ENCODE assay signal across 16 cellular contexts in genomic region chr10:77504196-77504869, GRCh38.
DNase-seq lines count a peak whose midpoint lies in the region; ATAC-seq, FAIRE-seq and TF ChIP-seq lines count a peak whose summit lies in the region.
"Had no signal": no experiment of that assay in that cellular context is flagged by ENCODE, and none has a peak within 500 bp of the region (broad histone marks: within the 10 kb centered on the region; RNA-seq: fewer than 3 reads in every experiment).

No MANE protein-coding gene starts in this region.

- TF ChIP-seq RAD21 in A549 (conservative IDR thresholded peaks at IDR 0.05 in 1 of 2, IDR thresholded peaks at IDR 0.05 in 1 of 2) (no peak), K562 (CRISPR knock-in tag; conservative IDR thresholded peaks at IDR 0.05 in 1 of 2, IDR thresholded peaks at IDR 0.05 in 1 of 2) (no peak)

- peaks cover 4 to 15% of the 10 kb centered on the region in 2 experiments; a peak in 3 of 5 replicates for H3K27me3 ChIP-seq in K562 (ENCODE audit: control insufficient read depth in 2 of 2, insufficient read depth in 2 of 2, low read length in 2 of 2)
- H3K27me3 ChIP-seq: testis had no signal

- H3K4me1 ChIP-seq in A549 = peaks cover 65% of the 10 kb centered on the region
- H3K4me1 ChIP-seq in K562 (replicated peaks in 1 of 2; ENCODE audit: control insufficient read depth in 2 of 2, insufficient read depth in 2 of 2, low read length in 2 of 2) = no peaks in the 10 kb centered on the region
- H3K4me1 ChIP-seq: testis had no signal

- WGBS in A549 (ENCODE audit: missing lambda C conversion rate) = 95% methylated on average over 2 of the region's 2 CpGs
- 0% methylated on average over 2 of the region's 2 CpGs for WGBS in K562 (ENCODE audit: insufficient coverage, low coverage, missing lambda C conversion rate)

- no peak for ATAC-seq in A549
- ATAC-seq in K562 = no peak
- ATAC-seq in GM19463 (IDR thresholded peaks at IDR 0.05; ENCODE audit: unreplicated experiment) = no peak
- ATAC-seq: natural killer cell treated with Interleukin-12 subunit alpha and Interleukin-12 subunit beta and Interleukin-15 and Interleukin-18, amount 100 ng/mL, for 72 hours; Right ventricle myocardium inferior had no signal

- no peak overlapping the region for H2AFZ ChIP-seq in K562 (ENCODE audit: low read depth, low read length)

- no peak overlapping the region for H3K4me3 ChIP-seq in A549
- H3K4me3 ChIP-seq in K562 = no peak overlapping the region
- H3K4me3 ChIP-seq in foreskin fibroblast (ENCODE audit: low read depth in 1 of 2, low read length in 2 of 2) = no peak overlapping the region
- H3K4me3 ChIP-seq: lower lobe of right lung, testis had no signal

- FAIRE-seq in A549 (lab: Jason Lieb, UNC) (no peak), K562 (lab: Jason Lieb, UNC) (no peak)
- FAIRE-seq: colon had no signal

- TF ChIP-seq CTCF in A549 (IDR thresholded peaks at IDR 0.05) (no peak), K562 (IDR thresholded peaks at IDR 0.05 in 2 of 3, conservative IDR thresholded peaks at IDR 0.05 in 1 of 3; ENCODE audit: insufficient read depth in 2 of 3, low read depth in 1 of 3, low read length in 3 of 3) (no peak), foreskin fibroblast (IDR thresholded peaks at IDR 0.05; ENCODE audit: low read depth, low read length) (no peak)

- intact Hi-C loops in K562 (cut with micrococcal nuclease) = no loop called here

- peak overlapping the region; percentile 57 for H3K4me2 ChIP-seq in A549
- H3K4me2 ChIP-seq in K562 (ENCODE audit: insufficient read depth, low read length) = no peak overlapping the region

- H3K36me3 ChIP-seq in K562 (ENCODE audit: control insufficient read depth, insufficient read depth, low read length) = no peaks in the 10 kb centered on the region
- H3K36me3 ChIP-seq: lower lobe of right lung had no signal

- in situ Hi-C loops in K562 (cut with MboI) (no loop called here), G401 (cut with HindIII; ENCODE audit: low sequenced_read_pairs) (no loop called here)

- POLR2A ChIA-PET in A549 (lab: Yijun Ruan, JAX) = interaction anchor here (1.0 kb wide), 1 partner anchor 133 kb away, joined by 3 read pairs; the partner anchor contains the start of gene KCNMA1
- POLR2A ChIA-PET in K562 (lab: Yijun Ruan, JAX) = interaction anchor here (1.5 kb wide), 1 partner anchor 9 kb away, joined by 5 read pairs; no protein-coding TSS in a partner anchor

- H3K9ac ChIP-seq in K562 (ENCODE audit: insufficient read depth in 1 of 2, low read depth in 2 of 2, low read length in 2 of 2) = no peak overlapping the region

- CTCF ChIA-PET in A549 (lab: Yijun Ruan, JAX) = interaction anchor here (0.6 to 3.8 kb wide), 20 partner anchors 9 to 338 kb away, joined by 3 to 32 read pairs (median 3); no protein-coding TSS in a partner anchor
- CTCF ChIA-PET in K562 (lab: Yijun Ruan, JAX; ENCODE audit: low intra/inter-chr PET ratio) = interaction anchor here (0.7 kb wide), 1 partner anchor 137 kb away, joined by 3 read pairs; no protein-coding TSS in a partner anchor

- TF ChIP-seq EP300 in A549 (IDR thresholded peaks at IDR 0.05) (no peak), K562 (IDR thresholded peaks at IDR 0.05; ENCODE audit: low read length) (no peak)

- TF ChIP-seq POLR2A in A549 (IDR thresholded peaks at IDR 0.05; ENCODE audit: low read length) = no peak
- no peak for TF ChIP-seq POLR2A in K562 (conservative IDR thresholded peaks at IDR 0.05)

- H3K9me1 ChIP-seq in K562 (ENCODE audit: control insufficient read depth, insufficient read depth, low read length) = no peaks in the 10 kb centered on the region

- no peaks in the 10 kb centered on the region for H3K9me3 ChIP-seq in A549
- no peaks in the 10 kb centered on the region for H3K9me3 ChIP-seq in K562 (replicated peaks; ENCODE audit: control insufficient read depth, insufficient read depth, low read depth, low read length)
- H3K9me3 ChIP-seq: lower lobe of right lung, testis had no signal

- H3K27ac ChIP-seq in A549 (peak overlapping the region; percentile 69 to 84), K562 (ENCODE audit: extremely low read depth, low read depth, low read length) (no peak overlapping the region)
- H3K27ac ChIP-seq: lower lobe of right lung, testis had no signal

- H4K20me1 ChIP-seq in K562 (replicated peaks; ENCODE audit: control insufficient read depth, insufficient read depth, low read length) = no peaks in the 10 kb centered on the region

- DNase-seq in A549 (ENCODE audit: low read depth in 1 of 2, low spot score in 1 of 2) (no peak), HK-2 (ENCODE audit: unreplicated experiment) (peak; percentile 35), K562 (ENCODE audit: extremely low read depth in 1 of 4, low spot score in 3 of 4) (no peak), foreskin fibroblast (peak; percentile 48 to 80), G401 (ENCODE audit: low spot score) (no peak), NCI-H2196 treated with DMSO at 0.1 percent for 48 hours (lab: John Stamatoyannopoulos, UW; ENCODE audit: unreplicated experiment) (no peak)
- DNase-seq in activated T-cell treated with anti-CD3 and anti-CD28 coated beads, Interleukin-2, amount 50 U/mL, for 48 hours = no peak
- DNase-seq: activated naive CD8-positive, alpha-beta T cell treated with anti-CD3 and anti-CD28 coated beads, Interleukin-2, amount 10 ng/mL, durations not matched to agents 7 days and 5 days; erythroblast; lower lobe of right lung; NCI-H1930; testis had no signal

- no peaks in the 10 kb centered on the region for H3K79me2 ChIP-seq in K562 (ENCODE audit: control insufficient read depth, insufficient read depth, low read length)

- no TSS peak for BruUV-seq in K562 (replicated peaks; lab: Mats Ljungman, UMichigan)

TF ChIP-seq in A549, 52 proteins besides CTCF, POLR2A, EP300 and RAD21:
- TF ChIP-seq TFCP2L1 (CRISPR knock-in tag; IDR thresholded peaks at IDR 0.05) (no peak), JUNB (IDR thresholded peaks at IDR 0.05) (peak; percentile 22; the same call in 1 of the 2 replicates), NPAS2 (CRISPR knock-in tag; IDR thresholded peaks at IDR 0.05; ENCODE audit: borderline replicate concordance) (no peak), CEBPB (IDR thresholded peaks at IDR 0.05) (peak; percentile 58 to 70), CHD2 (IDR thresholded peaks at IDR 0.05; ENCODE audit: low read length, partially characterized antibody) (no peak)

TF ChIP-seq in K562, 482 proteins besides CTCF, POLR2A, EP300 and RAD21:
- no peak for TF ChIP-seq CEBPG (CRISPR knock-in tag; IDR thresholded peaks at IDR 0.05)
- TF ChIP-seq CEBPG (tag; conservative IDR thresholded peaks at IDR 0.05 in 1 of 2, IDR thresholded peaks at IDR 0.05 in 1 of 2) = peak; percentile 60 to 83; a peak in 3 of 4 replicates
- TF ChIP-seq NCOA2 (IDR thresholded peaks at IDR 0.05; ENCODE audit: partially characterized antibody in 2 of 2) = no peak
- no peak for TF ChIP-seq HMGN3 (IDR thresholded peaks at IDR 0.05; ENCODE audit: borderline replicate concordance, extremely low read depth, insufficient read length, low read depth, low read length)
- TF ChIP-seq ATF3 (IDR thresholded peaks at IDR 0.05) = peak; percentile 58; the same call in 1 of the 2 replicates
- no peak for TF ChIP-seq ATF3 (CRISPR knock-in tag; conservative IDR thresholded peaks at IDR 0.05)
- no peak for TF ChIP-seq NFIC (IDR thresholded peaks at IDR 0.05)

Comparison
In these comparisons a context has a peak if more than half of its experiments do, and no peak if none do; other contexts are left out.
1. DNase-seq: peak in HK-2 (single experiment) and foreskin fibroblast (2 of 2); none in A549 (0 of 2), K562 (0 of 4), G401 (single experiment), activated T-cell treated with anti-CD3 and anti-CD28 coated beads, Interleukin-2, amount 50 U/mL, for 48 hours (0 of 2) and NCI-H2196 treated with DMSO at 0.1 percent for 48 hours (single experiment).
2. Of the 35 proteins assayed by ChIP-seq in both K562 and A549: peak only in K562: none; only in A549: CEBPB and JUNB; in both: none; in neither: 33.